ENCODE assay signal across 8 cellular contexts in genomic region chr17:31582151-31582907, GRCh38.
DNase-seq lines count a peak whose midpoint lies in the region; ATAC-seq and TF ChIP-seq lines count a peak whose summit lies in the region.
"Had no signal": no experiment of that assay in that cellular context is flagged by ENCODE, and none has a peak within 500 bp of the region (broad histone marks: within the 10 kb centered on the region; RNA-seq: fewer than 3 reads in every experiment).

No MANE protein-coding gene starts in this region.

- H3K4me1 Mint-ChIP-seq in activated T-helper 2 cell treated with anti-CD3 and anti-CD28 coated beads, Interferon-gamma antibody, Interleukin-2, Interleukin-4, amounts not matched to agents 10 μg/mL and 5 μg/mL and 100 μg/mL, durations not matched to agents 14 hours and 24 hours and 36 hours (ENCODE audit: low read depth), result peaks cover 7% of the 10 kb centered on the region

- peak; percentile 12 for DNase-seq in activated T-helper 2 cell treated with anti-CD3 and anti-CD28 coated beads, Interferon-gamma antibody, Interleukin-2, Interleukin-4, amounts not matched to agents 10 μg/mL and 5 μg/mL and 100 μg/mL, durations not matched to agents 14 hours and 24 hours and 36 hours (ENCODE audit: low spot score)
- DNase-seq in suprapubic skin (ENCODE audit: low spot score in 2 of 2) (no peak), NCI-H1105 treated with DMSO at 0.1 percent for 48 hours (lab: John Stamatoyannopoulos, UW) (no peak), iPS-NIHi11 (ENCODE audit: low spot score) (no peak), GF-D8 (lab: John Stamatoyannopoulos, UW) (no peak)

- intact Hi-C loops in activated T-helper 2 cell treated with anti-CD3 and anti-CD28 coated beads, Interferon-gamma antibody, Interleukin-2, Interleukin-4, amounts not matched to agents 10 μg/mL and 5 μg/mL and 100 μg/mL, durations not matched to agents 14 hours and 24 hours and 36 hours (cut with micrococcal nuclease), result no loop called here

- TF ChIP-seq EP300 in suprapubic skin (IDR thresholded peaks at IDR 0.05), result no peak

- no peak overlapping the region for H3K4me3 ChIP-seq in suprapubic skin

- H3K9me3 Mint-ChIP-seq in activated T-helper 2 cell treated with anti-CD3 and anti-CD28 coated beads, Interferon-gamma antibody, Interleukin-2, Interleukin-4, amounts not matched to agents 10 μg/mL and 5 μg/mL and 100 μg/mL, durations not matched to agents 14 hours and 24 hours and 36 hours, result no peaks in the 10 kb centered on the region
- H3K9me3 Mint-ChIP-seq: nephron had no signal

- H3K4me1 ChIP-seq in suprapubic skin, result peaks cover 41% of the 10 kb centered on the region

- no peaks in the 10 kb centered on the region for H3K27me3 ChIP-seq in layer of hippocampus (ENCODE audit: control insufficient read depth, insufficient read depth, low read length)
- no peaks in the 10 kb centered on the region for H3K27me3 ChIP-seq in suprapubic skin

- TF ChIP-seq CTCF in suprapubic skin (IDR thresholded peaks at IDR 0.05), result no peak

- TF ChIP-seq POLR2A in suprapubic skin (IDR thresholded peaks at IDR 0.05), result no peak

- H3K27ac Mint-ChIP-seq in activated T-helper 2 cell treated with anti-CD3 and anti-CD28 coated beads, Interferon-gamma antibody, Interleukin-2, Interleukin-4, amounts not matched to agents 10 μg/mL and 5 μg/mL and 100 μg/mL, durations not matched to agents 14 hours and 24 hours and 36 hours, result no peak overlapping the region

- peaks cover 8% of the 10 kb centered on the region for H3K36me3 ChIP-seq in suprapubic skin

- H3K9me3 ChIP-seq in suprapubic skin, result no peaks in the 10 kb centered on the region

- H3K27ac ChIP-seq in layer of hippocampus (ENCODE audit: low read depth, low read length) (peak overlapping the region; percentile 80), suprapubic skin (peak overlapping the region; percentile 64)

- no peaks in the 10 kb centered on the region for H3K27me3 Mint-ChIP-seq in activated T-helper 2 cell treated with anti-CD3 and anti-CD28 coated beads, Interferon-gamma antibody, Interleukin-2, Interleukin-4, amounts not matched to agents 10 μg/mL and 5 μg/mL and 100 μg/mL, durations not matched to agents 14 hours and 24 hours and 36 hours (ENCODE audit: low read depth)

- 24% methylated on average over 4 of the region's 8 CpGs for WGBS in suprapubic skin

- H3K4me3 Mint-ChIP-seq in activated T-helper 2 cell treated with anti-CD3 and anti-CD28 coated beads, Interferon-gamma antibody, Interleukin-2, Interleukin-4, amounts not matched to agents 10 μg/mL and 5 μg/mL and 100 μg/mL, durations not matched to agents 14 hours and 24 hours and 36 hours (ENCODE audit: low read depth), result no peak overlapping the region
- H3K4me3 Mint-ChIP-seq: nephron had no signal

- ATAC-seq in GM21619 (IDR thresholded peaks at IDR 0.05; ENCODE audit: unreplicated experiment), result peak; percentile 48

- H3K36me3 Mint-ChIP-seq in activated T-helper 2 cell treated with anti-CD3 and anti-CD28 coated beads, Interferon-gamma antibody, Interleukin-2, Interleukin-4, amounts not matched to agents 10 μg/mL and 5 μg/mL and 100 μg/mL, durations not matched to agents 14 hours and 24 hours and 36 hours (ENCODE audit: low read depth), result no peaks in the 10 kb centered on the region
